In genomic region chr11:57482782-57483569, GRCh38 we compare ENCODE assay signal across 8 cellular contexts. TPM values are rescaled to one million over a fixed set of nuclear protein-coding genes. Genes with fewer than 3 reads are reported as not detected.
DNase-seq lines count a peak whose midpoint lies in the region; ATAC-seq and TF ChIP-seq lines count a peak whose summit lies in the region.

No MANE protein-coding gene starts in this region.

- TF ChIP-seq CTCF in fibroblast of the aortic adventitia (IDR thresholded peaks at IDR 0.05; ENCODE audit: insufficient read depth, low read length) (peak; percentile 59), psoas muscle (IDR thresholded peaks at IDR 0.05) (peak; percentile 64)

- H3K4me3 ChIP-seq in fibroblast of the aortic adventitia (ENCODE audit: low read depth, low read length) (peak overlapping the region; percentile 46), psoas muscle (peak overlapping the region; percentile 61)

- H3K36me3 ChIP-seq in psoas muscle (ENCODE audit: insufficient read depth in 1 of 2, low read depth in 1 of 2), result peaks cover 0 to 37% of the 10 kb centered on the region in 2 donors

- H3K27me3 Mint-ChIP-seq in activated T-cell treated with anti-CD3 and anti-CD28 coated beads, Interleukin-2, amount 50 U/mL, for 24 hours, result peaks cover 20% of the 10 kb centered on the region

- intact Hi-C loops in psoas muscle (cut with DNase I), result loop anchor here in 1 of 2 donors (5.0 kb wide), 1 partner anchor 136 kb away; no protein-coding TSS in a partner anchor

- peak overlapping the region; percentile 18 for H3K4me3 Mint-ChIP-seq in activated T-cell treated with anti-CD3 and anti-CD28 coated beads, Interleukin-2, amount 50 U/mL, for 24 hours

- ATAC-seq in GM19351 (IDR thresholded peaks at IDR 0.05; ENCODE audit: unreplicated experiment), result peak; percentile 45
- peak; percentile 55 to 76 (median 68) for ATAC-seq in psoas muscle
- ATAC-seq in HG02938 (IDR thresholded peaks at IDR 0.05; ENCODE audit: unreplicated experiment), result no peak
- ATAC-seq in GM19397 (IDR thresholded peaks at IDR 0.05; ENCODE audit: unreplicated experiment), result no peak

- H3K27me3 ChIP-seq in psoas muscle (ENCODE audit: insufficient read depth in 3 of 3, low read length in 2 of 3), result peaks cover 0 to 6% (median 5%) of the 10 kb centered on the region in 3 donors

- peaks cover 38% of the 10 kb centered on the region for H3K36me3 Mint-ChIP-seq in activated T-cell treated with anti-CD3 and anti-CD28 coated beads, Interleukin-2, amount 50 U/mL, for 24 hours (ENCODE audit: low read depth)

- H3K9me3 Mint-ChIP-seq in activated T-cell treated with anti-CD3 and anti-CD28 coated beads, Interleukin-2, amount 50 U/mL, for 24 hours, result no peaks in the 10 kb centered on the region

- H3K9me3 ChIP-seq in psoas muscle, result no peaks in the 10 kb centered on the region

- in situ Hi-C loops in ACHN (cut with HindIII; ENCODE audit: low pct_ligation_motif_present, low pct_unique_long_range_greater_than_20kb, low sequenced_read_pairs), result no loop called here

- H3K4me1 Mint-ChIP-seq in activated T-cell treated with anti-CD3 and anti-CD28 coated beads, Interleukin-2, amount 50 U/mL, for 24 hours (ENCODE audit: low read depth), result peaks cover 14% of the 10 kb centered on the region

- peak overlapping the region; percentile 22 for H3K27ac Mint-ChIP-seq in activated T-cell treated with anti-CD3 and anti-CD28 coated beads, Interleukin-2, amount 50 U/mL, for 24 hours

- 1 to 4% (median 2%) methylated on average over 37 to 52 of the region's 52 CpGs for WGBS in psoas muscle, 3 donors

- no peak overlapping the region for H3K27ac ChIP-seq in psoas muscle

- DNase-seq in ACHN (peak; percentile 32), NCI-H446 treated with DMSO at 0.1 percent for 48 hours (lab: John Stamatoyannopoulos, UW) (peak; percentile 43), fibroblast of the aortic adventitia (ENCODE audit: low read depth) (no peak), psoas muscle (peak; percentile 47 to 70)
- DNase-seq in activated T-cell treated with anti-CD3 and anti-CD28 coated beads, Interleukin-2, amount 50 U/mL, for 24 hours, result peak; percentile 84

- H3K4me1 ChIP-seq in psoas muscle, result peaks cover 19% of the 10 kb centered on the region

RNA-seq across cellular contexts. Expression of gene RTN4RL2, which starts 22.6 kb away (rescaled TPM):
- total RNA-seq in fibroblast of the aortic adventitia (ENCODE audit: low replicate concordance) (0.09 and 0.90 TPM in 2 replicates), psoas muscle (1 to 10 TPM in 1 of 4 donors, under 1 TPM in 3; 0.77 to 1.1 (median 0.84) TPM)
- polyA plus RNA-seq in psoas muscle, result under 1 TPM; 0.44 to 0.61 (median 0.49) TPM

RNA-seq across cellular contexts. Expression of gene SLC43A1, which starts 32.5 kb away (rescaled TPM):
- total RNA-seq in fibroblast of the aortic adventitia (ENCODE audit: low replicate concordance), result 11.4 and 15.3 TPM in 2 replicates
- total RNA-seq in psoas muscle, result 10 to 100 TPM in 1 of 4 donors, 1 to 10 TPM in 3; 4.1 to 15.3 (median 7.1) TPM
- 10 to 100 TPM in 1 of 3 donors, 1 to 10 TPM in 2; 3.5 to 13.7 (median 7.5) TPM for polyA plus RNA-seq in psoas muscle

RNA-seq across cellular contexts. Expression of gene TIMM10, which starts 47.6 kb away (rescaled TPM):
- total RNA-seq in fibroblast of the aortic adventitia (ENCODE audit: low replicate concordance), result 32.1 and 77.5 TPM in 2 replicates
- total RNA-seq in psoas muscle, result 10 to 100 TPM; 55.0 to 90.0 (median 73.0) TPM
- 100 to 1,000 TPM in 2 of 3 donors, 10 to 100 TPM in 1; 97.7 to 149 (median 112) TPM for polyA plus RNA-seq in psoas muscle

RNA-seq across cellular contexts. Expression of gene SMTNL1, which starts 54.4 kb away (rescaled TPM):
- total RNA-seq in fibroblast of the aortic adventitia (ENCODE audit: low replicate concordance) (not detected in 2 replicates), psoas muscle (100 to 1,000 TPM in 1 of 4 donors, 10 to 100 TPM in 2, 1 to 10 TPM in 1; 7.6 to 118 (median 36.9) TPM)
- polyA plus RNA-seq in psoas muscle, result 10 to 100 TPM in 2 of 3 donors, 1 to 10 TPM in 1; 6.7 to 19.7 (median 14.9) TPM

RNA-seq across cellular contexts. Expression of gene SLC43A3, which starts 56.1 kb away (rescaled TPM):
- 44.3 and 74.3 TPM in 2 replicates for total RNA-seq in fibroblast of the aortic adventitia (ENCODE audit: low replicate concordance)
- 10 to 100 TPM; 10.6 to 18.8 (median 16.0) TPM for total RNA-seq in psoas muscle
- polyA plus RNA-seq in psoas muscle, result 10 to 100 TPM in 1 of 3 donors, 1 to 10 TPM in 2; 5.8 to 14.7 (median 6.4) TPM

Comparison
In these comparisons a context has a peak if more than half of its experiments do, and no peak if none do; other contexts are left out.
1. ATAC-seq: peak in GM19351 (single experiment) and psoas muscle (4 of 4); none in HG02938 (single experiment) and GM19397 (single experiment).